ENCODE assay signal across 22 cellular contexts in genomic region chr5:53364098-53364497, GRCh38.
DNase-seq lines count a peak whose midpoint lies in the region; ATAC-seq, FAIRE-seq and TF ChIP-seq lines count a peak whose summit lies in the region.
"Had no signal": no experiment of that assay in that cellular context is flagged by ENCODE, and none has a peak within 500 bp of the region (broad histone marks: within the 10 kb centered on the region; RNA-seq: fewer than 3 reads in every experiment).

No MANE protein-coding gene starts in this region.

- in situ Hi-C loops in SK-MEL-5 (cut with HindIII; ENCODE audit: low pct_unique_long_range_greater_than_20kb, low sequenced_read_pairs), result no loop called here

- no peak for TF ChIP-seq POLR2A in GM18505 (IDR thresholded peaks at IDR 0.05; ENCODE audit: borderline replicate concordance, extremely low read depth, insufficient read depth, insufficient read length)

- no peaks in the 10 kb centered on the region for H3K36me3 ChIP-seq in left ventricle myocardium inferior
- H3K36me3 ChIP-seq in fibroblast of lung (ENCODE audit: control insufficient read depth, insufficient read depth, low read length), result no peaks in the 10 kb centered on the region
- H3K36me3 ChIP-seq: neutrophil, uterus had no signal

- no peaks in the 10 kb centered on the region for H3K4me1 ChIP-seq in left ventricle myocardium inferior
- H3K4me1 ChIP-seq in fibroblast of lung (ENCODE audit: control insufficient read depth, extremely low read depth, insufficient read depth, low read length), result peaks cover 34% of the 10 kb centered on the region
- H3K4me1 ChIP-seq: uterus had no signal

- H3K9me3 ChIP-seq in left ventricle myocardium inferior (replicated peaks), result no peaks in the 10 kb centered on the region
- no peaks in the 10 kb centered on the region for H3K9me3 ChIP-seq in fibroblast of lung (ENCODE audit: control insufficient read depth, insufficient read depth, low read depth, low read length)
- H3K9me3 ChIP-seq: neutrophil, uterus had no signal

- H3K4me2 ChIP-seq in fibroblast of lung (ENCODE audit: extremely low read depth, insufficient read depth, low read length), result no peak overlapping the region

- TF ChIP-seq CTCF in left ventricle myocardium inferior (IDR thresholded peaks at IDR 0.05; ENCODE audit: borderline replicate concordance), result no peak
- TF ChIP-seq CTCF in fibroblast of lung (conservative IDR thresholded peaks at IDR 0.05 in 1 of 2, IDR thresholded peaks at IDR 0.05 in 1 of 2; ENCODE audit: low read depth in 1 of 2, low read length in 2 of 2), result no peak
- TF ChIP-seq CTCF in omental fat pad (IDR thresholded peaks at IDR 0.05), result no peak

- peak; percentile 15 for DNase-seq in left ventricle myocardium inferior
- no peak for DNase-seq in cardiac septum (ENCODE audit: low spot score)
- DNase-seq in SK-MEL-5 (ENCODE audit: low read depth, low spot score), result peak; percentile 29
- DNase-seq in fibroblast of lung (ENCODE audit: low read depth in 2 of 2), result peak in 1 of 2 donors; percentile 16
- DNase-seq in omental fat pad (ENCODE audit: low spot score), result no peak
- DNase-seq in urothelium cell line (ENCODE audit: low spot score), result no peak
- DNase-seq: activated CD8-positive, alpha-beta T cell treated with anti-CD3 and anti-CD28 coated beads, Interleukin-2, amount 10 ng/mL, durations not matched to agents 7 days and 5 days; activated naive CD4-positive, alpha-beta T cell treated with anti-CD3 and anti-CD28 coated beads, Interleukin-2, amount 10 ng/mL, durations not matched to agents 7 days and 5 days; activated T-cell treated with anti-CD3 and anti-CD28 coated beads, Interleukin-2, amount 50 U/mL, for 4 hours; aorta; CD4-positive, alpha-beta T cell; DMS53; NCI-H1092 treated with DMSO at 0.1 percent for 48 hours; NCI-H2107; NCI-H526; SHP77; substantia nigra; uterus had no signal

- H3K9ac ChIP-seq in fibroblast of lung (ENCODE audit: insufficient read depth, low read length), result no peak overlapping the region

- ATAC-seq in HG02623 (IDR thresholded peaks at IDR 0.05; ENCODE audit: unreplicated experiment) (no peak), GM18505 (IDR thresholded peaks at IDR 0.05; ENCODE audit: unreplicated experiment) (no peak), omental fat pad (ENCODE audit: low FRiP score) (no peak)
- ATAC-seq: activated CD8-positive, alpha-beta T cell treated with anti-CD3 and anti-CD28 coated beads, Interleukin-2, amount 10 ng/mL, durations not matched to agents 7 days and 5 days; activated T-cell treated with anti-CD3 and anti-CD28 coated beads, Interleukin-2, amount 50 U/mL, for 4 hours had no signal

- H4K20me1 ChIP-seq in fibroblast of lung (ENCODE audit: control insufficient read depth, extremely low read depth, insufficient read depth, low read length), result no peaks in the 10 kb centered on the region

- no peak overlapping the region for H2AFZ ChIP-seq in fibroblast of lung (ENCODE audit: low read length)

- H3K27me3 ChIP-seq in left ventricle myocardium inferior (ENCODE audit: low read depth), result no peaks in the 10 kb centered on the region
- no peaks in the 10 kb centered on the region for H3K27me3 ChIP-seq in fibroblast of lung (ENCODE audit: control insufficient read depth, insufficient read depth, low read length)
- H3K27me3 ChIP-seq: neutrophil, uterus had no signal

- H3K79me2 ChIP-seq in fibroblast of lung (ENCODE audit: control insufficient read depth, insufficient read depth, low read length), result no peaks in the 10 kb centered on the region

- H3K27ac ChIP-seq in left ventricle myocardium inferior (replicated peaks) (no peak overlapping the region), fibroblast of lung (ENCODE audit: insufficient read depth, low read length) (peak overlapping the region; percentile 81)
- H3K27ac ChIP-seq: neutrophil, uterus had no signal

- H3K4me3 ChIP-seq in left ventricle myocardium inferior (no peak overlapping the region), fibroblast of lung (replicated peaks in 1 of 4; ENCODE audit: control extremely low read depth in 1 of 4, insufficient read depth in 1 of 4, low read depth in 3 of 4, low read length in 4 of 4) (no peak overlapping the region)
- H3K4me3 ChIP-seq: uterus had no signal

- no peak for FAIRE-seq in urothelium cell line (lab: Jason Lieb, UNC)
- FAIRE-seq: GM12892 had no signal

- intact Hi-C loops in left ventricle myocardium inferior (cut with micrococcal nuclease) (no loop called here), cardiac septum (cut with DNase I) (loop anchor here (5.0 kb wide), 1 partner anchor 48 kb away; no protein-coding TSS in a partner anchor)

Comparison
In these comparisons a context has a peak if more than half of its experiments do, and no peak if none do; other contexts are left out.
1. DNase-seq: peak in left ventricle myocardium inferior (single experiment) and SK-MEL-5 (single experiment); none in cardiac septum (single experiment), omental fat pad (single experiment) and urothelium cell line (single experiment).